Comparison of ENCODE assay signal across 8 cellular contexts in genomic region chr1:156146749-156147405, GRCh38. TPM values are rescaled to one million over a fixed set of nuclear protein-coding genes. Genes with fewer than 3 reads are reported as not detected.
A peak's percentile ranks its signal among the peaks of the same experiment; 100 is the strongest.
DNase-seq lines count a peak whose midpoint lies in the region; ATAC-seq and TF ChIP-seq lines count a peak whose summit lies in the region.

No MANE protein-coding gene starts in this region.

- no peak overlapping the region for H3K4me3 ChIP-seq in CD8-positive, alpha-beta T cell (ENCODE audit: low read depth, low read length)
- H3K4me3 ChIP-seq in neuronal stem cell (ENCODE audit: low read length in 2 of 2): no peak overlapping the region
- no peak overlapping the region for H3K4me3 ChIP-seq in effector memory CD4-positive, alpha-beta T cell (ENCODE audit: insufficient read depth, low read depth, low read length, poor library complexity, severe bottlenecking)

- peak overlapping the region; percentile 63 for H2AFZ ChIP-seq in neuronal stem cell (ENCODE audit: low read length)

- H3K36me3 ChIP-seq in CD8-positive, alpha-beta T cell (ENCODE audit: insufficient read depth, low read length): no peaks in the 10 kb centered on the region
- H3K36me3 ChIP-seq in neuronal stem cell (replicated peaks in 1 of 2; ENCODE audit: control insufficient read depth in 2 of 2, insufficient read depth in 2 of 2, low read length in 2 of 2): no peaks in the 10 kb centered on the region
- no peaks in the 10 kb centered on the region for H3K36me3 ChIP-seq in effector memory CD4-positive, alpha-beta T cell (ENCODE audit: control insufficient read depth, insufficient read depth, low read length)

- H3K9me3 ChIP-seq in CD8-positive, alpha-beta T cell (ENCODE audit: low read length): no peaks in the 10 kb centered on the region
- H3K9me3 ChIP-seq in neuronal stem cell (replicated peaks in 1 of 2; ENCODE audit: control insufficient read depth in 2 of 2, insufficient read depth in 1 of 2, low read depth in 1 of 2, low read length in 2 of 2): no peaks in the 10 kb centered on the region
- no peaks in the 10 kb centered on the region for H3K9me3 ChIP-seq in effector memory CD4-positive, alpha-beta T cell (ENCODE audit: control insufficient read depth, low read length)

- H3K4ac ChIP-seq in neuronal stem cell (ENCODE audit: low read length): no peak overlapping the region

- H3K4me3 Mint-ChIP-seq in CD8-positive, alpha-beta T cell: no peak overlapping the region

- no peak for ATAC-seq in CD8-positive, alpha-beta T cell
- ATAC-seq in HG03565 (IDR thresholded peaks at IDR 0.05; ENCODE audit: unreplicated experiment) (no peak), GM21529 (IDR thresholded peaks at IDR 0.05; ENCODE audit: unreplicated experiment) (no peak)

- no peak for DNase-seq in CD8-positive, alpha-beta T cell
- DNase-seq in NCI-H1092 (lab: John Stamatoyannopoulos, UW): peak; percentile 37
- DNase-seq in caudate nucleus (lab: John Stamatoyannopoulos, UW): peak in 34 of 61 donors; percentile 15 to 67 (median 41)
- no peak for DNase-seq in neuronal stem cell (ENCODE audit: low spot score)
- no peak for DNase-seq in effector memory CD4-positive, alpha-beta T cell
- no peak for DNase-seq in stimulated activated CD4-positive, alpha-beta T cell treated with anti-CD3 and anti-CD28 coated beads, Interleukin-1b, Interleukin-23, amount 100 ng/mL, for 48 hours

- H3K27ac Mint-ChIP-seq in CD8-positive, alpha-beta T cell: peak overlapping the region; percentile 32

- no peaks in the 10 kb centered on the region for H3K79me1 ChIP-seq in neuronal stem cell (ENCODE audit: low read depth, low read length)

- H2BK120ac ChIP-seq in neuronal stem cell (ENCODE audit: low read depth, low read length): no peak overlapping the region

- H2BK15ac ChIP-seq in neuronal stem cell (ENCODE audit: low read length): peak overlapping the region; percentile 62

- peak overlapping the region; percentile 15 for H3K4me2 ChIP-seq in neuronal stem cell (ENCODE audit: insufficient read depth, low read length, poor library complexity, severe bottlenecking)

- no peak overlapping the region for H4K91ac ChIP-seq in neuronal stem cell (ENCODE audit: low read depth, low read length, poor library complexity)

- peak overlapping the region; percentile 72 for H2AK5ac ChIP-seq in neuronal stem cell (ENCODE audit: low read depth, low read length)

- intact Hi-C loops in CD8-positive, alpha-beta T cell (cut with DNase I, micrococcal nuclease): loop anchor here (1.0 to 2.0 kb wide), 4 partner anchors 14 to 172 kb away; no protein-coding TSS in a partner anchor

- H3K27me3 Mint-ChIP-seq in CD8-positive, alpha-beta T cell (ENCODE audit: low read depth): no peaks in the 10 kb centered on the region

- peak overlapping the region; percentile 35 for H3K23ac ChIP-seq in neuronal stem cell (ENCODE audit: low read depth, low read length, poor library complexity)

- H3K14ac ChIP-seq in neuronal stem cell (ENCODE audit: low read length): no peak overlapping the region

- no peak overlapping the region for H4K8ac ChIP-seq in neuronal stem cell (ENCODE audit: low read depth, low read length)

- peak overlapping the region; percentile 33 for H2BK12ac ChIP-seq in neuronal stem cell (ENCODE audit: low read length)

- H3K4me1 Mint-ChIP-seq in CD8-positive, alpha-beta T cell (ENCODE audit: low read depth): peaks cover 20% of the 10 kb centered on the region

- POLR2A ChIA-PET in CD8-positive, alpha-beta T cell (lab: Charles Lee): interaction anchor here (1.3 to 2.1 kb wide), 2 partner anchors 47 to 66 kb away, joined by 3 to 6 read pairs; partner anchors contain the start of genes PMF1 and SLC25A44

- H3K18ac ChIP-seq in neuronal stem cell (ENCODE audit: low read length): peak overlapping the region; percentile 93

- WGBS in neuronal stem cell (ENCODE audit: extremely low coverage in 2 of 2, insufficient read length in 2 of 2, insufficient replicate concordance in 1 of 2), 2 donors: no CpG with 5 or more reads among the region's 9 CpGs

- H2BK5ac ChIP-seq in neuronal stem cell (ENCODE audit: low read length): peak overlapping the region; percentile 45

- CTCF ChIA-PET in CD8-positive, alpha-beta T cell (lab: Charles Lee): interaction anchor here (0.9 to 16.3 kb wide), 13 partner anchors 9 to 90 kb away, joined by 3 to 252 read pairs (median 5); partner anchors contain the start of genes PMF1 and SLC25A44

- TF ChIP-seq CTCF in CD8-positive, alpha-beta T cell (IDR thresholded peaks at IDR 0.05): no peak

- H3K4me1 ChIP-seq in CD8-positive, alpha-beta T cell (ENCODE audit: insufficient read depth, low read length): peaks cover 19% of the 10 kb centered on the region
- H3K4me1 ChIP-seq in neuronal stem cell (ENCODE audit: control insufficient read depth in 2 of 2, insufficient read depth in 1 of 2, low read depth in 1 of 2, low read length in 2 of 2): peaks cover 30% of the 10 kb centered on the region in 2 donors
- H3K4me1 ChIP-seq in effector memory CD4-positive, alpha-beta T cell (ENCODE audit: control insufficient read depth, insufficient read depth, low read length, poor library complexity, severe bottlenecking): peaks cover 14% of the 10 kb centered on the region

- no peaks in the 10 kb centered on the region for H3K9me3 Mint-ChIP-seq in CD8-positive, alpha-beta T cell

- no peaks in the 10 kb centered on the region for H3K36me3 Mint-ChIP-seq in CD8-positive, alpha-beta T cell

- H3K27ac ChIP-seq in CD8-positive, alpha-beta T cell (ENCODE audit: low read depth, low read length): no peak overlapping the region
- peak overlapping the region; percentile 14 for H3K27ac ChIP-seq in caudate nucleus (ENCODE audit: low read depth, low read length)
- H3K27ac ChIP-seq in neuronal stem cell (replicated peaks; ENCODE audit: low read length): no peak overlapping the region
- H3K27ac ChIP-seq in effector memory CD4-positive, alpha-beta T cell (ENCODE audit: insufficient read depth, low read length, poor library complexity, severe bottlenecking): no peak overlapping the region

- no peaks in the 10 kb centered on the region for H3K27me3 ChIP-seq in CD8-positive, alpha-beta T cell (ENCODE audit: insufficient read depth, low read length)
- H3K27me3 ChIP-seq in neuronal stem cell (ENCODE audit: control insufficient read depth in 3 of 3, insufficient read depth in 3 of 3, low read depth in 1 of 3, low read length in 3 of 3): no peaks in the 10 kb centered on the region
- H3K27me3 ChIP-seq in effector memory CD4-positive, alpha-beta T cell (replicated peaks; ENCODE audit: control insufficient read depth, insufficient read depth, low read length, poor library complexity, severe bottlenecking): no peaks in the 10 kb centered on the region

- peak overlapping the region; percentile 57 for H3K9ac ChIP-seq in neuronal stem cell (ENCODE audit: low read depth, low read length, poor library complexity)

RNA-seq across cellular contexts. Expression of gene SEMA4A, which starts 6.5 kb away (rescaled TPM):
- 1 to 10 TPM; 2.9 to 4.0 TPM for total RNA-seq in CD8-positive, alpha-beta T cell
- 4.4 TPM for polyA plus RNA-seq in neuronal stem cell (2013, experiment 1 of 2)
- polyA plus RNA-seq in neuronal stem cell (2013, experiment 2 of 2): 4.5 TPM

RNA-seq across cellular contexts. Expression of gene LMNA, which starts 32.4 kb away (rescaled TPM):
- 100 to 1,000 TPM; 281 to 298 TPM for total RNA-seq in CD8-positive, alpha-beta T cell
- 28.6 TPM for polyA plus RNA-seq in neuronal stem cell (2013, experiment 1 of 2)
- 29.9 TPM for polyA plus RNA-seq in neuronal stem cell (2013, experiment 2 of 2)

RNA-seq across cellular contexts. Expression of gene SLC25A44, which starts 47.0 kb away (rescaled TPM):
- total RNA-seq in CD8-positive, alpha-beta T cell: 10 to 100 TPM; 12.1 to 12.6 TPM
- polyA plus RNA-seq in neuronal stem cell (2013, experiment 1 of 2): 10.9 TPM
- polyA plus RNA-seq in neuronal stem cell (2013, experiment 2 of 2): 11.6 TPM

Comparison
In these comparisons a context has a peak if more than half of its experiments do, and no peak if none do; other contexts are left out.
1. DNase-seq: peak in NCI-H1092 (single experiment) and caudate nucleus (34 of 61); none in CD8-positive, alpha-beta T cell (0 of 7), neuronal stem cell (single experiment), effector memory CD4-positive, alpha-beta T cell (0 of 3) and stimulated activated CD4-positive, alpha-beta T cell treated with anti-CD3 and anti-CD28 coated beads, Interleukin-1b, Interleukin-23, amount 100 ng/mL, for 48 hours (single experiment).